In the genomic region with DNA sequence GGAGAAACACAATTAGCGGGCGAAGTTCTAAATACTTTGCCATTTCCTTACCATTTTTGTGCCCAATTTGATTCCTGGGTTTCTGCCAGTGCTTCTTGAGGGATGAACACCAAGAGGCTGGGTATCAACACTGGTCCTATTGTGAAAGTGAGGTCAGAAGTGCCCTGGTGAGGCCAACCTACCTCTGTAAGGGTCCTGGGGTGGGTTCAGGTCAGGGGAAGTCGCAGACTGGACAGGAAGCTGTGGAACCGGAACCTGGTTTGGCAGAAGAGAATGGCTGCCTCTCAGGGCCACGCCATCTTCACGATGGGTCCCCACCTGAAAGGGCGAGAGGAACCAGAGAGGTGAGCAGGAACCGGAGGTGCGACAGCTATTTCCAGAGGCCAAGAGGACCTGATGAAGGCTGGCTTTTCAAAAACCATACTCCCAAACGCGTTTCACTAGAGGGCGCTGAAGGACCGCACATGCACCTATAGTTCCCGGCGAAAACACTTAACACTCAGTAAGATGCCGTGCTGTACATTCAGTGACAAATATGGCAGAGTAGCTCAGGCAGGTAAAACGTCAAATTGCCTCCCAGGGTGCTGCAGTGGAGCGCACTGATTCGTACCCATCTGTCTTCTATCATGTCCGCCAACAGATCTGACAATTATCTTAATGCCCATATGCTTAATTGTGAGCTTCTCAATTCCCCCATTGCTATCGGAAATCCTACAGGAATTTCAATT, we compare ENCODE assay signal across 8 cellular contexts.
A peak's percentile ranks its signal among the peaks of the same experiment; 100 is the strongest.
DNase-seq lines count a peak whose midpoint lies in the region; ATAC-seq and TF ChIP-seq lines count a peak whose summit lies in the region.

No MANE protein-coding gene starts in this region.

- DNase-seq in Jurkat, Clone E6-1 (ENCODE audit: low read depth, low spot score), result peak; percentile 67
- peak; percentile 49 for DNase-seq in NOMO-1 treated with dmso at 0.1 percent for 144 hours (lab: John Stamatoyannopoulos, UW; ENCODE audit: unreplicated experiment)
- DNase-seq in activated T-cell treated with anti-CD3 and anti-CD28 coated beads, Interleukin-2, amount 50 U/mL, for 48 hours, result peak; percentile 70 to 76
- DNase-seq in foreskin keratinocyte, result peak; percentile 29 to 57
- peak; percentile 67 for DNase-seq in occipital lobe (lab: John Stamatoyannopoulos, UW)
- peak; percentile 78 to 80 for DNase-seq in thyroid gland

- intact Hi-C loops in thyroid gland (cut with DNase I), result loop anchor here (10.0 kb wide), 2 partner anchors 170 to 1340 kb away; no protein-coding TSS in a partner anchor

- WGBS in thyroid gland, 2 donors, result 27 to 42% methylated on average over 19 to 21 of the region's 21 CpGs

- H3K27ac ChIP-seq in DOHH2 (ENCODE audit: low read depth, low read length), result no peak overlapping the region
- H3K27ac ChIP-seq in foreskin keratinocyte, result no peak overlapping the region
- peak overlapping the region in 2 of 3 donors; percentile 14 to 49 for H3K27ac ChIP-seq in thyroid gland

- ATAC-seq in GM21737 (IDR thresholded peaks at IDR 0.05; ENCODE audit: unreplicated experiment) (peak; percentile 63), foreskin keratinocyte (peak; percentile 91)

- peaks cover 7% of the 10 kb centered on the region; the same call in 1 of the 2 replicates for H3F3A ChIP-seq in DOHH2 (ENCODE audit: control insufficient read depth, insufficient read depth)

- no peaks in the 10 kb centered on the region for H3K9me3 ChIP-seq in DOHH2 (ENCODE audit: control insufficient read depth, insufficient read depth, low read length)
- no peaks in the 10 kb centered on the region for H3K9me3 ChIP-seq in thyroid gland

- H3K79me2 ChIP-seq in DOHH2 (ENCODE audit: control insufficient read depth, low read length), result 0 out of 2 replicates have a peak, but pooled peaks cover 2% of the 10 kb centered on the region

- no peak for TF ChIP-seq POLR2A in thyroid gland (IDR thresholded peaks at IDR 0.05)

- H3K4me1 ChIP-seq in DOHH2 (ENCODE audit: control insufficient read depth, low read length) (peaks cover 4% of the 10 kb centered on the region), foreskin keratinocyte (no peaks in the 10 kb centered on the region), thyroid gland (peaks cover 0 to 5% of the 10 kb centered on the region in 2 donors)

- H4K20me1 ChIP-seq in DOHH2 (ENCODE audit: control insufficient read depth, insufficient read depth, low read depth, low read length), result 0 out of 2 replicates have a peak, but pooled peaks cover 4% of the 10 kb centered on the region

- TF ChIP-seq CTCF in DOHH2 (IDR thresholded peaks at IDR 0.05; ENCODE audit: low read depth, low read length, poor library complexity, severe bottlenecking) (peak; percentile 92), foreskin keratinocyte (conservative IDR thresholded peaks at IDR 0.05) (peak; percentile 89), thyroid gland (IDR thresholded peaks at IDR 0.05) (peak; percentile 25 to 86 (median 78))

- H3K4me3 ChIP-seq in DOHH2 (ENCODE audit: low read length) (no peak overlapping the region), thyroid gland (replicated peaks in 1 of 3) (no peak overlapping the region)
- H3K4me3 ChIP-seq in Jurkat, Clone E6-1 (ENCODE audit: low read length), result no peak overlapping the region

- H3K4me2 ChIP-seq in DOHH2 (ENCODE audit: low read length), result no peak overlapping the region

- H3K27me3 ChIP-seq in DOHH2 (ENCODE audit: control insufficient read depth, low read length) (no peaks in the 10 kb centered on the region), foreskin keratinocyte (no peaks in the 10 kb centered on the region), thyroid gland (no peaks in the 10 kb centered on the region)

- peaks cover 66% of the 10 kb centered on the region for H3K36me3 ChIP-seq in DOHH2 (ENCODE audit: control insufficient read depth, low read length)
- peaks cover 0 to 21% of the 10 kb centered on the region in 2 donors for H3K36me3 ChIP-seq in thyroid gland

- H3K9me2 ChIP-seq in DOHH2 (replicated peaks; ENCODE audit: control insufficient read depth, low read length), result no peaks in the 10 kb centered on the region

Comparison
In these comparisons a context has a peak if more than half of its experiments do, and no peak if none do; other contexts are left out.
1. H3K27ac ChIP-seq: peak in thyroid gland (2 of 3); none in DOHH2 (single experiment) and foreskin keratinocyte (single experiment).
2. Peak in every context shown above with its lines, with median percentiles within 50 percentile points of each other: CTCF ChIP-seq and DNase-seq.